ENCODE assay signal across 10 cellular contexts in the genomic region with DNA sequence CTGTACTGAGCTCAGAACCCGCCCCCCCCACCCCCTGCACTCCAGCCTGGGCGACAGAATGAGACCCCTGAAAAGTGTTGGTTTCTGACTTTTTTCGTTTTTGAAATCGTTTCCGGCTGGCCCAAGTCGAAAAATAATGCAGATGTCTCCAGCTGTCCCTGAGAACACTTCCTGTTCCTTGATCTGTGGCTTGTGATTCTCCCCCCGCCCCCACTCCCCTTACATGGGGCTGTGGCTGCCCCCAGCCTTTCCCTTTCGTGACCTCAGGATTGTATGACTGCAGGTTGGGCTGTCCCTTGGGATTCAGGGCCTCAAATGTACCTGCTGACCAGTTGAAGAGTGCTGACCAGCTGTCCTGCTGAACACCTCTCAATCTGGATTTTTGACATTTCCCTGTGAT. TPM values are rescaled to one million over a fixed set of nuclear protein-coding genes. Genes with fewer than 3 reads are reported as not detected.
DNase-seq lines count a peak whose midpoint lies in the region; ATAC-seq lines count a peak whose summit lies in the region.
"Had no signal": no experiment of that assay in that cellular context is flagged by ENCODE, and none has a peak within 500 bp of the region (broad histone marks: within the 10 kb centered on the region; RNA-seq: fewer than 3 reads in every experiment).

No MANE protein-coding gene starts in this region.

- no peaks in the 10 kb centered on the region for H4K20me1 ChIP-seq in BLaER1

- H3K4me3 ChIP-seq in BLaER1: peak overlapping the region; percentile 60
- H3K4me3 ChIP-seq in CD4-positive, CD25-positive, alpha-beta regulatory T cell (ENCODE audit: low read depth, low read length): no peak overlapping the region
- H3K4me3 ChIP-seq: left lung had no signal

- H3K4me1 ChIP-seq in BLaER1: peaks cover 97% of the 10 kb centered on the region
- peaks cover 18% of the 10 kb centered on the region for H3K4me1 ChIP-seq in CD4-positive, CD25-positive, alpha-beta regulatory T cell (ENCODE audit: control insufficient read depth, insufficient read depth, low read length, poor library complexity, severe bottlenecking)

- ATAC-seq in CD4-positive, CD25-positive, alpha-beta regulatory T cell (ENCODE audit: low read depth in 2 of 2): no peak
- ATAC-seq in activated naive CD8-positive, alpha-beta T cell treated with anti-CD3 and anti-CD28 coated beads, Interleukin-2, amount 10 ng/mL, durations not matched to agents 7 days and 5 days (ENCODE audit: low read depth): peak; percentile 43
- ATAC-seq in left colon: no peak
- ATAC-seq: left lung had no signal

- POLR2A ChIA-PET in activated naive CD8-positive, alpha-beta T cell treated with anti-CD3 and anti-CD28 coated beads, Interleukin-2, amount 10 ng/mL, durations not matched to agents 7 days and 5 days (lab: Charles Lee): interaction anchor here (1.5 to 3.2 kb wide), 3 partner anchors 9 to 33 kb away, joined by 5 to 24 read pairs (median 9); no protein-coding TSS in a partner anchor

- peaks cover 3 to 43% (median 10%) of the 10 kb centered on the region in 4 donors for H3K4me1 Mint-ChIP-seq in CD4-positive, CD25-positive, alpha-beta regulatory T cell
- peaks cover 24% of the 10 kb centered on the region for H3K4me1 Mint-ChIP-seq in activated naive CD8-positive, alpha-beta T cell treated with anti-CD3 and anti-CD28 coated beads, Interleukin-2, amount 10 ng/mL, durations not matched to agents 7 days and 5 days

- H3K9me3 ChIP-seq in BLaER1: no peaks in the 10 kb centered on the region
- H3K9me3 ChIP-seq in CD4-positive, CD25-positive, alpha-beta regulatory T cell (ENCODE audit: control insufficient read depth in 2 of 2, low read length in 2 of 2): peaks cover 0 to 6% of the 10 kb centered on the region in 2 experiments
- H3K9me3 ChIP-seq: left lung had no signal

- intact Hi-C loops in left colon (cut with DNase I, micrococcal nuclease): no loop called here

- H3K27me3 ChIP-seq in BLaER1: peaks cover 10% of the 10 kb centered on the region; the same call in 1 of the 2 replicates
- H3K27me3 ChIP-seq in CD4-positive, CD25-positive, alpha-beta regulatory T cell (ENCODE audit: control insufficient read depth, insufficient read depth, low read length): no peaks in the 10 kb centered on the region

- H3K27me3 Mint-ChIP-seq in CD4-positive, CD25-positive, alpha-beta regulatory T cell: no peaks in the 10 kb centered on the region
- peaks cover 4% of the 10 kb centered on the region for H3K27me3 Mint-ChIP-seq in activated naive CD8-positive, alpha-beta T cell treated with anti-CD3 and anti-CD28 coated beads, Interleukin-2, amount 10 ng/mL, durations not matched to agents 7 days and 5 days

- H3K9me3 Mint-ChIP-seq in CD4-positive, CD25-positive, alpha-beta regulatory T cell: peaks cover 0 to 6% (median 0%) of the 10 kb centered on the region in 7 donors
- H3K9me3 Mint-ChIP-seq in activated naive CD8-positive, alpha-beta T cell treated with anti-CD3 and anti-CD28 coated beads, Interleukin-2, amount 10 ng/mL, durations not matched to agents 7 days and 5 days: no peaks in the 10 kb centered on the region

- peak overlapping the region; percentile 98 for H3K4me2 ChIP-seq in BLaER1

- peak overlapping the region; percentile 74 to 89 (median 84) for H3K4me3 Mint-ChIP-seq in CD4-positive, CD25-positive, alpha-beta regulatory T cell
- peak overlapping the region; percentile 80 for H3K4me3 Mint-ChIP-seq in activated naive CD8-positive, alpha-beta T cell treated with anti-CD3 and anti-CD28 coated beads, Interleukin-2, amount 10 ng/mL, durations not matched to agents 7 days and 5 days

- DNase-seq in CD4-positive, CD25-positive, alpha-beta regulatory T cell: peak in 1 of 3 donors; percentile 53
- peak; percentile 60 for DNase-seq in MV-4-11 (lab: John Stamatoyannopoulos, UW)
- DNase-seq in activated naive CD8-positive, alpha-beta T cell treated with anti-CD3 and anti-CD28 coated beads, Interleukin-2, amount 10 ng/mL, durations not matched to agents 7 days and 5 days: peak; percentile 53
- DNase-seq in SKM-1 (lab: John Stamatoyannopoulos, UW; ENCODE audit: unreplicated experiment): no peak
- no peak for DNase-seq in C1 segment of cervical spinal cord (lab: John Stamatoyannopoulos, UW)
- no peak for DNase-seq in left colon
- DNase-seq in NCI-H1930 (lab: John Stamatoyannopoulos, UW): no peak
- DNase-seq: activated gamma-delta T cell had no signal

- peak overlapping the region; percentile 70 to 94 (median 92) for H3K27ac Mint-ChIP-seq in CD4-positive, CD25-positive, alpha-beta regulatory T cell
- H3K27ac Mint-ChIP-seq in activated naive CD8-positive, alpha-beta T cell treated with anti-CD3 and anti-CD28 coated beads, Interleukin-2, amount 10 ng/mL, durations not matched to agents 7 days and 5 days: peak overlapping the region; percentile 81

- no peaks in the 10 kb centered on the region for H3K36me3 ChIP-seq in BLaER1
- no peaks in the 10 kb centered on the region for H3K36me3 ChIP-seq in CD4-positive, CD25-positive, alpha-beta regulatory T cell (ENCODE audit: control insufficient read depth, insufficient read depth, low read length)
- H3K36me3 ChIP-seq: left lung had no signal

- H3K9ac ChIP-seq in BLaER1: peak overlapping the region; percentile 63; the same call in 1 of the 2 replicates

- no peaks in the 10 kb centered on the region for H3K36me3 Mint-ChIP-seq in CD4-positive, CD25-positive, alpha-beta regulatory T cell
- H3K36me3 Mint-ChIP-seq in activated naive CD8-positive, alpha-beta T cell treated with anti-CD3 and anti-CD28 coated beads, Interleukin-2, amount 10 ng/mL, durations not matched to agents 7 days and 5 days: peaks cover 2% of the 10 kb centered on the region

- peak overlapping the region; percentile 68 for H3K27ac ChIP-seq in BLaER1
- peak overlapping the region; percentile 25 for H3K27ac ChIP-seq in CD4-positive, CD25-positive, alpha-beta regulatory T cell (ENCODE audit: insufficient read depth, low read length, poor library complexity, severe bottlenecking)
- H3K27ac ChIP-seq: left lung had no signal

RNA-seq across cellular contexts. Expression of gene NOC4L, which starts 34.1 kb away (rescaled TPM):
- 17.0 TPM for total RNA-seq in CD4-positive, CD25-positive, alpha-beta regulatory T cell
- polyA plus RNA-seq in CD4-positive, CD25-positive, alpha-beta regulatory T cell: 10 to 100 TPM; 18.9 to 26.9 (median 22.2) TPM
- total RNA-seq in activated naive CD8-positive, alpha-beta T cell treated with anti-CD3 and anti-CD28 coated beads, Interleukin-2, amount 10 ng/mL, durations not matched to agents 7 days and 5 days: 10 to 100 TPM; 29.3 to 29.4 TPM
- 10 to 100 TPM; 13.3 to 19.9 TPM for total RNA-seq in left colon

RNA-seq across cellular contexts. Expression of gene DDX51, which starts 34.2 kb away (rescaled TPM):
- 41.2 TPM for total RNA-seq in CD4-positive, CD25-positive, alpha-beta regulatory T cell
- 1 to 10 TPM; 4.8 to 7.6 (median 6.1) TPM for polyA plus RNA-seq in CD4-positive, CD25-positive, alpha-beta regulatory T cell
- total RNA-seq in activated naive CD8-positive, alpha-beta T cell treated with anti-CD3 and anti-CD28 coated beads, Interleukin-2, amount 10 ng/mL, durations not matched to agents 7 days and 5 days: 10 to 100 TPM; 31.9 to 33.5 TPM
- 10 to 100 TPM; 15.2 to 16.7 TPM for total RNA-seq in left colon

Comparison
In these comparisons a context has a peak if more than half of its experiments do, and no peak if none do; other contexts are left out.
1. DNase-seq: peak in MV-4-11 (single experiment) and activated naive CD8-positive, alpha-beta T cell treated with anti-CD3 and anti-CD28 coated beads, Interleukin-2, amount 10 ng/mL, durations not matched to agents 7 days and 5 days (single experiment); none in SKM-1 (single experiment), C1 segment of cervical spinal cord (0 of 14), left colon (0 of 2) and NCI-H1930 (0 of 2).